13 cellular contexts compared by ENCODE assay signal in the genomic region with DNA sequence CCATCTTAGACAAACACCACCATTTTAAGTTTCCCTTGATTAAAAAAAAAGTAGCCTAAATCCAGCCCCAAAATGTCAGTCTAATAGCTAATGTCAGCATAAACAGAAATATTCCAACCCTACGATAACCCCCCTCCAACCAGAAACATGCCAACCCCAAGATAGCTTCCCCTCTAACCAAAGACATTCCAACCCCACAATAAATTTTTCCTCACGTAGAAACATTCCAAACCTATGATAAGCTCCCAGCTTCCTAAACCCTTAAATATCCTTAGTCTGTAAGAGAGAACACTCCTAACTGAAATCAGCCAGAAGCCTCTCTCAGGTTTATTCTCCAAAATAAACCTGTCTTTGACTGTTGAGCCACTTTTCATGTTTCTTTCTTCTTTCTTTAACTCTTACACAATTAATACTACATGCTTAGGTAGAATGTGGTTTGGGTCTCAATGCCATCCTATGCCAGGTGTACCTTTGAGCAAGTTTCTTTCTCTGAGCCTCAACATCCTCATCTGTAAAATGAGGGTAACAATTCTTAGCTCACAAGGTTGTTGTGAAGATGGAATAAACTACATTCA. TPM values are rescaled to one million over a fixed set of nuclear protein-coding genes. Genes with fewer than 3 reads are reported as not detected.
"Had no signal": no experiment of that assay in that cellular context is flagged by ENCODE, and none has a peak within 500 bp of the region (broad histone marks: within the 10 kb centered on the region; RNA-seq: fewer than 3 reads in every experiment).

No MANE protein-coding gene starts in this region.

- ATAC-seq: sciatic nerve had no signal

- H3K4me1 ChIP-seq: prostate gland, tibial artery had no signal

- H3K27ac ChIP-seq: epithelial cell of prostate, neutrophil, prostate gland, tibial artery, vagina had no signal

- H3K9me3 ChIP-seq: neutrophil, prostate gland, vagina had no signal

- DNase-seq: effector CD8-positive, alpha-beta T cell; head of caudate nucleus; kidney; naive B cell; stimulated activated CD4-positive, alpha-beta T cell treated with anti-CD3 and anti-CD28 coated beads, Interleukin-4, amount 100 ng/mL, for 1 hour; tibial artery had no signal

- H3K27me3 ChIP-seq: tibial artery, vagina had no signal

- FAIRE-seq: kidney had no signal

- H3K4me3 ChIP-seq: prostate gland, tibial artery, vagina had no signal

- H3K36me3 ChIP-seq: neutrophil, prostate gland, tibial artery, vagina had no signal

RNA-seq across cellular contexts. Expression of a gene that starts 10.5 kb away (rescaled TPM):
- total RNA-seq: kidney, liver, mesothelial cell of epicardium, prostate gland, sciatic nerve, vagina had no signal
- polyA plus RNA-seq: liver had no signal

RNA-seq across cellular contexts. Expression of a gene that starts 15.9 kb away (rescaled TPM):
- total RNA-seq: kidney, liver, mesothelial cell of epicardium, prostate gland, vagina had no signal
- polyA plus RNA-seq: liver had no signal

RNA-seq across cellular contexts. Expression of a gene that starts 26.9 kb away (rescaled TPM):
- total RNA-seq: kidney, liver, mesothelial cell of epicardium, prostate gland, sciatic nerve, vagina had no signal
- polyA plus RNA-seq: liver had no signal

RNA-seq across cellular contexts. Expression of a gene that starts 29.7 kb away (rescaled TPM):
- total RNA-seq: kidney, liver, mesothelial cell of epicardium, prostate gland, vagina had no signal
- polyA plus RNA-seq: liver had no signal

RNA-seq across cellular contexts. Expression of a gene that starts 38.5 kb away (rescaled TPM):
- total RNA-seq: kidney, mesothelial cell of epicardium, prostate gland, sciatic nerve, vagina had no signal
- polyA plus RNA-seq: liver had no signal
